19 cellular contexts compared by ENCODE assay signal in the genomic region with DNA sequence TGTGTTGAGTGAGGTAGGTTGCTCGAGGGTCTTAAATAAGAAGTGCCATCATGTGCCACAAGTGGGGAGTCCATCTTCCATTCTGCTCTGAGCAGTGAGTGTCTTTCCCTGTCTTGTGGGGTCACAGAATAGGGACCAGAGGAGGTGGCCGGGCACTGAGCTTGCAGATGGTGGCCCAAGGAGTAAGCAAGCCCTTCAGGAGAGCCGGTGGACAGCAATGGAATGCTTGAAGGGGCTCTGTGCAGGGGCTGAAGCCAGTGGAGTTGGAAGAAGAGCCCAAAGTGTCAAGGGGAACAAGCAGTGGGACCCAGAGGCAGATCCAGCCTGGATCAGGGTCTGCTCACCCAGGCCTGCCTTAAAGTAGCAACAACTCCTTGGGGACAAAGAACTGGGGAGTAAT.
DNase-seq lines count a peak whose midpoint lies in the region; ATAC-seq, FAIRE-seq and TF ChIP-seq lines count a peak whose summit lies in the region.
"Had no signal": no experiment of that assay in that cellular context is flagged by ENCODE, and none has a peak within 500 bp of the region (broad histone marks: within the 10 kb centered on the region; RNA-seq: fewer than 3 reads in every experiment).

No MANE protein-coding gene starts in this region.

- no peak overlapping the region for H4K5ac ChIP-seq in H1 (ENCODE audit: insufficient read length, low read depth, low read length)

- H3K4me3 Mint-ChIP-seq in CD8-positive, alpha-beta T cell: no peak overlapping the region
- H3K4me3 Mint-ChIP-seq: CD4-positive, CD25-positive, alpha-beta regulatory T cell; GM23338; H9 had no signal

- H3K27me3 ChIP-seq in H1 (replicated peaks in 1 of 4; ENCODE audit: control insufficient read depth in 3 of 4, extremely low read depth in 1 of 4, insufficient read depth in 3 of 4, low read length in 3 of 4) (no peaks in the 10 kb centered on the region), right cardiac atrium (ENCODE audit: control insufficient read depth, insufficient read depth) (no peaks in the 10 kb centered on the region), heart right ventricle (no peaks in the 10 kb centered on the region)
- H3K27me3 ChIP-seq in CD8-positive, alpha-beta T cell (ENCODE audit: insufficient read depth, low read length): no peaks in the 10 kb centered on the region
- H3K27me3 ChIP-seq: BLaER1 had no signal

- no peaks in the 10 kb centered on the region for H3K79me1 ChIP-seq in H1 (ENCODE audit: low read depth, low read length)

- no peak overlapping the region for H4K8ac ChIP-seq in H1 (ENCODE audit: extremely low read depth, insufficient read depth, low read length)

- no peaks in the 10 kb centered on the region for H3K36me3 ChIP-seq in H1 (ENCODE audit: control insufficient read depth in 2 of 4, insufficient read depth in 4 of 4, low read length in 3 of 4)
- no peaks in the 10 kb centered on the region for H3K36me3 ChIP-seq in heart right ventricle
- H3K36me3 ChIP-seq in CD8-positive, alpha-beta T cell (ENCODE audit: insufficient read depth, low read length): no peaks in the 10 kb centered on the region
- H3K36me3 ChIP-seq: BLaER1 had no signal

- no peak overlapping the region for H2BK15ac ChIP-seq in H1 (ENCODE audit: low read length)

- H2AK5ac ChIP-seq in H1 (ENCODE audit: low read depth, low read length): no peak overlapping the region

- H3K18ac ChIP-seq in H1 (ENCODE audit: extremely low read depth, low read length): no peak overlapping the region

- no peak overlapping the region for H3K9ac ChIP-seq in H1 (replicated peaks in 1 of 4; ENCODE audit: extremely low read depth in 1 of 4, low read depth in 3 of 4, low read length in 3 of 4)
- H3K9ac ChIP-seq: BLaER1 had no signal

- ATAC-seq in right cardiac atrium (no peak), heart right ventricle (no peak), HG03039 (IDR thresholded peaks at IDR 0.05; ENCODE audit: unreplicated experiment) (no peak)
- no peak for ATAC-seq in CD8-positive, alpha-beta T cell
- ATAC-seq: GM23338, HepG2 had no signal

- H3K36me3 Mint-ChIP-seq in CD8-positive, alpha-beta T cell: no peaks in the 10 kb centered on the region
- H3K36me3 Mint-ChIP-seq: CD4-positive, CD25-positive, alpha-beta regulatory T cell had no signal

- H3K9me3 ChIP-seq in H1 (ENCODE audit: insufficient read depth in 2 of 2, low read depth in 1 of 2, low read length in 1 of 2): no peaks in the 10 kb centered on the region
- no peaks in the 10 kb centered on the region for H3K9me3 ChIP-seq in right cardiac atrium (ENCODE audit: control insufficient read depth, low read length)
- H3K9me3 ChIP-seq in heart right ventricle: no peaks in the 10 kb centered on the region
- no peaks in the 10 kb centered on the region for H3K9me3 ChIP-seq in CD8-positive, alpha-beta T cell (ENCODE audit: low read length)
- H3K9me3 ChIP-seq: BLaER1 had no signal

- peak overlapping the region; percentile 54; the same call in 1 of the 2 replicates for H2BK5ac ChIP-seq in H1 (ENCODE audit: low read depth, low read length)

- H2AFZ ChIP-seq in H1 (ENCODE audit: low read length): no peak overlapping the region
- H2AFZ ChIP-seq: GM23338 had no signal

- no peaks in the 10 kb centered on the region for H3K79me2 ChIP-seq in H1 (ENCODE audit: control insufficient read depth in 1 of 2, insufficient read depth in 2 of 2, low read length in 2 of 2)

- no peak overlapping the region; the same call in 1 of the 2 replicates for H2BK20ac ChIP-seq in H1 (ENCODE audit: low read length)

- no peak for TF ChIP-seq CTCF in H1 (IDR thresholded peaks at IDR 0.05; ENCODE audit: control extremely low read depth in 1 of 3, insufficient read depth in 1 of 3, low read depth in 1 of 3, low read length in 3 of 3)
- no peak for TF ChIP-seq CTCF in heart right ventricle (IDR thresholded peaks at IDR 0.05)
- no peak for TF ChIP-seq CTCF in CD8-positive, alpha-beta T cell (IDR thresholded peaks at IDR 0.05)

- H2BK120ac ChIP-seq in H1 (replicated peaks; ENCODE audit: low read depth, low read length): no peak overlapping the region

- H3K4me1 Mint-ChIP-seq in CD8-positive, alpha-beta T cell (ENCODE audit: low read depth): no peaks in the 10 kb centered on the region
- H3K4me1 Mint-ChIP-seq: CD4-positive, CD25-positive, alpha-beta regulatory T cell had no signal

- no peaks in the 10 kb centered on the region for H3K9me3 Mint-ChIP-seq in CD8-positive, alpha-beta T cell
- H3K9me3 Mint-ChIP-seq: CD4-positive, CD25-positive, alpha-beta regulatory T cell; GM23338; H9 had no signal

- no peak overlapping the region for H3K23ac ChIP-seq in H1 (ENCODE audit: insufficient read length)

- H3K27ac Mint-ChIP-seq in CD8-positive, alpha-beta T cell: no peak overlapping the region
- H3K27ac Mint-ChIP-seq: CD4-positive, CD25-positive, alpha-beta regulatory T cell; GM23338; H9 had no signal

- H3K27ac ChIP-seq in H1 (ENCODE audit: low read depth, low read length): no peak overlapping the region
- no peak overlapping the region for H3K27ac ChIP-seq in right cardiac atrium (ENCODE audit: low read length)
- H3K27ac ChIP-seq in heart right ventricle: no peak overlapping the region
- H3K27ac ChIP-seq in CD8-positive, alpha-beta T cell (ENCODE audit: low read depth, low read length): no peak overlapping the region
- H3K27ac ChIP-seq: 22Rv1, BLaER1 had no signal

- no peak for TF ChIP-seq EP300 in H1 (IDR thresholded peaks at IDR 0.05; ENCODE audit: borderline replicate concordance in 1 of 2, low read depth in 2 of 2, low read length in 2 of 2)

- H4K91ac ChIP-seq in H1 (replicated peaks; ENCODE audit: insufficient read length, low read length): no peak overlapping the region

- H3K4ac ChIP-seq in H1 (replicated peaks; ENCODE audit: insufficient read length, low read depth, low read length): no peak overlapping the region

- FAIRE-seq in H1 (lab: Jason Lieb, UNC): no peak
- FAIRE-seq: G401.6, GM12891, HepG2 had no signal

- CTCF ChIA-PET in H1 (lab: Charles Lee; ENCODE audit: partially characterized antibody): no interaction called here
- CTCF ChIA-PET in CD8-positive, alpha-beta T cell (lab: Charles Lee): interaction anchor here (1.0 kb wide), 1 partner anchor 58 kb away, joined by 3 read pairs; no protein-coding TSS in a partner anchor

- no peaks in the 10 kb centered on the region for H3K23me2 ChIP-seq in H1 (ENCODE audit: low read depth, low read length)

- H2BK12ac ChIP-seq in H1 (ENCODE audit: low read depth, low read length): no peak overlapping the region; the same call in 1 of the 2 replicates

- H3K4me3 ChIP-seq in H1 (ENCODE audit: extremely low read depth in 1 of 4, insufficient read depth in 2 of 4, low read depth in 3 of 4, low read length in 4 of 4) (no peak overlapping the region), right cardiac atrium (ENCODE audit: low read length) (no peak overlapping the region), heart right ventricle (no peak overlapping the region)
- no peak overlapping the region for H3K4me3 ChIP-seq in CD8-positive, alpha-beta T cell (ENCODE audit: low read depth, low read length)
- H3K4me3 ChIP-seq: BLaER1, GM23338 had no signal

- no peak overlapping the region for H3K14ac ChIP-seq in H1 (ENCODE audit: insufficient read length)

- no peak overlapping the region for H3K56ac ChIP-seq in H1 (replicated peaks; ENCODE audit: insufficient read length, low read depth, low read length)

- H3K4me2 ChIP-seq in H1 (ENCODE audit: insufficient read depth in 1 of 2, low read depth in 2 of 2, low read length in 2 of 2): no peak overlapping the region
- H3K4me2 ChIP-seq: GM23338 had no signal

- 75% methylated on average over 3 of the region's 3 CpGs; no CpG with 5 or more reads in 1 of the 2 experiments for WGBS in H1 (ENCODE audit: extremely low coverage in 1 of 2, insufficient coverage in 1 of 2, insufficient read length in 1 of 2, insufficient replicate concordance in 2 of 2, low coverage in 1 of 2, low lambda C conversion rate in 2 of 2, missing lambda C conversion rate in 1 of 2), 2 experiments
- 95% methylated on average over 3 of the region's 3 CpGs for WGBS in right cardiac atrium
- WGBS in heart right ventricle, 2 donors: 99 to 100% methylated on average over 3 of the region's 3 CpGs

- H3K27me3 Mint-ChIP-seq in CD8-positive, alpha-beta T cell (ENCODE audit: low read depth): no peaks in the 10 kb centered on the region

- H3K4me1 ChIP-seq in H1 (replicated peaks in 1 of 4; ENCODE audit: control insufficient read depth in 3 of 4, insufficient read depth in 4 of 4, low read length in 3 of 4): peaks cover 0 to 16% (median 13%) of the 10 kb centered on the region in 4 experiments; a peak in 6 of 7 replicates
- H3K4me1 ChIP-seq in right cardiac atrium (ENCODE audit: control insufficient read depth, insufficient read depth, low read length): no peaks in the 10 kb centered on the region
- H3K4me1 ChIP-seq in heart right ventricle: peaks cover 0 to 15% (median 0%) of the 10 kb centered on the region in 9 donors
- H3K4me1 ChIP-seq in CD8-positive, alpha-beta T cell (ENCODE audit: insufficient read depth, low read length): no peaks in the 10 kb centered on the region

- POLR2A ChIA-PET in H1 (lab: Charles Lee; ENCODE audit: partially characterized antibody): interaction anchor here (1.0 kb wide), 1 partner anchor 9 kb away, joined by 3 read pairs; no protein-coding TSS in a partner anchor
- POLR2A ChIA-PET in CD8-positive, alpha-beta T cell (lab: Charles Lee): no interaction called here

- DNase-seq in activated effector memory CD4-positive, alpha-beta T cell treated with anti-CD3 and anti-CD28 coated beads, Interleukin-2, amount 50 U/mL, for 16 hours: peak; percentile 42
- no peak for DNase-seq in activated effector memory CD4-positive, alpha-beta T cell treated with Interleukin-2 at 50 U/mL for 16 hours
- no peak for DNase-seq in H1 (ENCODE audit: low read depth in 1 of 2, low spot score in 2 of 2)
- DNase-seq in posterior vena cava (ENCODE audit: low spot score): peak; percentile 53
- no peak for DNase-seq in right cardiac atrium
- DNase-seq in heart right ventricle: no peak
- no peak for DNase-seq in CD8-positive, alpha-beta T cell
- DNase-seq: CD4-positive, CD25-positive, alpha-beta regulatory T cell; DMS153; DMS79 treated with DMSO at 0.1 percent for 48 hours; EL; H9 had no signal

- TF ChIP-seq POLR2A in H1 (IDR thresholded peaks at IDR 0.05; ENCODE audit: control extremely low read depth in 1 of 2, low read depth in 2 of 2, low read length in 2 of 2): no peak

- TF ChIP-seq RAD21 in H1 (IDR thresholded peaks at IDR 0.05 in 1 of 2, conservative IDR thresholded peaks at IDR 0.05 in 1 of 2; ENCODE audit: low read depth in 2 of 2, low read length in 2 of 2): no peak

- H4K20me1 ChIP-seq in H1 (replicated peaks in 1 of 2; ENCODE audit: control insufficient read depth in 1 of 2, insufficient read depth in 2 of 2, low read length in 2 of 2): no peaks in the 10 kb centered on the region
- H4K20me1 ChIP-seq: BLaER1 had no signal

- intact Hi-C loops in posterior vena cava (cut with DNase I) (no loop called here), right cardiac atrium (cut with DNase I) (no loop called here), heart right ventricle (cut with DNase I) (no loop called here)
- intact Hi-C loops in CD8-positive, alpha-beta T cell (cut with DNase I, micrococcal nuclease): no loop called here

TF ChIP-seq in H1, 55 proteins besides CTCF, POLR2A, EP300 and RAD21 (continues in another document):
- no peak for TF ChIP-seq SRF (IDR thresholded peaks at IDR 0.05; ENCODE audit: low read depth, low read length)

Comparison
In these comparisons a context has a peak if more than half of its experiments do, and no peak if none do; other contexts are left out.
1. DNase-seq: peak in activated effector memory CD4-positive, alpha-beta T cell treated with anti-CD3 and anti-CD28 coated beads, Interleukin-2, amount 50 U/mL, for 16 hours (single experiment) and posterior vena cava (single experiment); none in activated effector memory CD4-positive, alpha-beta T cell treated with Interleukin-2 at 50 U/mL for 16 hours (single experiment), H1 (0 of 2), right cardiac atrium (0 of 3), heart right ventricle (0 of 2) and CD8-positive, alpha-beta T cell (0 of 7).